18 cellular contexts compared by ENCODE assay signal in genomic region chr1:156595016-156595415, GRCh38. TPM values are rescaled to one million over a fixed set of nuclear protein-coding genes. Genes with fewer than 3 reads are reported as not detected.
DNase-seq lines count a peak whose midpoint lies in the region; ATAC-seq, FAIRE-seq and TF ChIP-seq lines count a peak whose summit lies in the region.
"Had no signal": no experiment of that assay in that cellular context is flagged by ENCODE, and none has a peak within 500 bp of the region (broad histone marks: within the 10 kb centered on the region; RNA-seq: fewer than 3 reads in every experiment).

No MANE protein-coding gene starts in this region.

- H2AFZ ChIP-seq in HepG2 (ENCODE audit: low read length), result no peak overlapping the region

- 0 out of 4 replicates have a peak, but pooled peaks of 1 of the 2 experiments have one; percentile 24 for TF ChIP-seq POLR2A in HepG2 (IDR thresholded peaks at IDR 0.05; ENCODE audit: insufficient read depth in 1 of 2, low read depth in 2 of 2, low read length in 2 of 2)
- TF ChIP-seq POLR2A in right lobe of liver (IDR thresholded peaks at IDR 0.05), result no peak

- no peak overlapping the region for H3K27ac ChIP-seq in HepG2 (ENCODE audit: extremely low read length, insufficient read depth, low read length)
- H3K27ac ChIP-seq in right lobe of liver, result no peak overlapping the region
- H3K27ac ChIP-seq in SK-N-MC, result peak overlapping the region; percentile 58; the same call in 1 of the 2 replicates
- no peak overlapping the region for H3K27ac ChIP-seq in WERI-Rb-1
- H3K27ac ChIP-seq: heart right ventricle, SJSA1 had no signal

- no peaks in the 10 kb centered on the region for H3K27me3 Mint-ChIP-seq in effector memory CD8-positive, alpha-beta T cell

- in situ Hi-C loops in HepG2 (cut with HindIII; ENCODE audit: extremely low pct_ligation_motif_present, low pct_unique_long_range_greater_than_20kb), result no loop called here

- H3K27me3 ChIP-seq in HepG2 (ENCODE audit: control insufficient read depth in 1 of 2, insufficient read depth in 2 of 2, low read length in 2 of 2), result no peaks in the 10 kb centered on the region
- H3K27me3 ChIP-seq in right lobe of liver, result no peaks in the 10 kb centered on the region
- H3K27me3 ChIP-seq in WERI-Rb-1 (ENCODE audit: insufficient read depth, low read depth, severe bottlenecking), result no peaks in the 10 kb centered on the region
- H3K27me3 ChIP-seq: heart right ventricle, SJSA1 had no signal

- H3K4me3 ChIP-seq in HepG2 (replicated peaks in 1 of 3; ENCODE audit: insufficient read depth in 1 of 3, low read depth in 2 of 3, low read length in 3 of 3) (no peak overlapping the region), right lobe of liver (no peak overlapping the region), SK-N-MC (no peak overlapping the region), WERI-Rb-1 (ENCODE audit: low read depth, low read length) (no peak overlapping the region)
- H3K4me3 ChIP-seq: heart right ventricle, SJSA1 had no signal

- BruUV-seq in HepG2 (replicated peaks; lab: Mats Ljungman, UMichigan), result TSS peak; percentile 55

- no peak for TF ChIP-seq RAD21 in HepG2 (CRISPR knock-in tag; IDR thresholded peaks at IDR 0.05)

- FAIRE-seq in HepG2 (lab: Jason Lieb, UNC), result no peak
- FAIRE-seq: bronchial epithelial cell had no signal

- TF ChIP-seq CTCF in HepG2 (CRISPR knock-in tag; IDR thresholded peaks at IDR 0.05) (no peak), right lobe of liver (IDR thresholded peaks at IDR 0.05) (no peak), WERI-Rb-1 (IDR thresholded peaks at IDR 0.05; ENCODE audit: low read depth, low read length) (no peak)

- no peaks in the 10 kb centered on the region for H3K9me3 ChIP-seq in HepG2 (ENCODE audit: low read length)
- H3K9me3 ChIP-seq in right lobe of liver, result no peaks in the 10 kb centered on the region
- no peaks in the 10 kb centered on the region for H3K9me3 ChIP-seq in SK-N-MC (ENCODE audit: low read depth, low read length)
- H3K9me3 ChIP-seq in WERI-Rb-1 (ENCODE audit: severe bottlenecking), result no peaks in the 10 kb centered on the region
- H3K9me3 ChIP-seq: heart right ventricle, SJSA1 had no signal

- POLR2A ChIA-PET in HepG2 (lab: Yijun Ruan, JAX), result no interaction called here

- H3K4me3 Mint-ChIP-seq in effector memory CD8-positive, alpha-beta T cell, result no peak overlapping the region

- H3K36me3 ChIP-seq in HepG2 (replicated peaks in 1 of 2; ENCODE audit: control insufficient read depth in 1 of 2, insufficient read depth in 2 of 2, low read length in 2 of 2), result peaks cover 7 to 46% of the 10 kb centered on the region in 2 experiments
- H3K36me3 ChIP-seq in right lobe of liver, result peaks cover 0 to 26% (median 0%) of the 10 kb centered on the region in 4 donors
- H3K36me3 ChIP-seq in SK-N-MC (ENCODE audit: insufficient read depth, low read length), result peaks cover 64% of the 10 kb centered on the region
- peaks cover 72% of the 10 kb centered on the region for H3K36me3 ChIP-seq in WERI-Rb-1

- peaks cover 3 to 16% of the 10 kb centered on the region in 2 donors for H3K4me1 Mint-ChIP-seq in effector memory CD8-positive, alpha-beta T cell (ENCODE audit: low read depth in 2 of 2)

- no peak for DNase-seq in HepG2 (ENCODE audit: low spot score)
- DNase-seq in right lobe of liver, result no peak
- no peak for DNase-seq in SK-N-MC (ENCODE audit: low read depth, low spot score)
- DNase-seq in effector memory CD8-positive, alpha-beta T cell, result no peak
- DNase-seq in SW 1271 (lab: John Stamatoyannopoulos, UW), result no peak
- DNase-seq in WERI-Rb-1, result no peak
- DNase-seq: GF-D8, GOT3, heart right ventricle, islet precursor cell, NCI-H2029, NCI-H510A treated with DMSO at 0.1 percent for 48 hours had no signal

- no peak for ATAC-seq in HepG2
- no peak for ATAC-seq in right lobe of liver
- ATAC-seq in effector memory CD8-positive, alpha-beta T cell (replicated peaks), result no peak
- no peak for ATAC-seq in GM21528 (IDR thresholded peaks at IDR 0.05; ENCODE audit: low FRiP score, unreplicated experiment)
- ATAC-seq in HG02840 (IDR thresholded peaks at IDR 0.05; ENCODE audit: low FRiP score, unreplicated experiment), result no peak
- ATAC-seq: heart right ventricle had no signal

- no peaks in the 10 kb centered on the region for H4K20me1 ChIP-seq in HepG2 (ENCODE audit: insufficient read depth, low read length)

- TF ChIP-seq EP300 in HepG2 (IDR thresholded peaks at IDR 0.05; ENCODE audit: low read depth in 2 of 2, low read length in 2 of 2), result no peak
- no peak for TF ChIP-seq EP300 in HepG2 (CRISPR knock-in tag; IDR thresholded peaks at IDR 0.05; ENCODE audit: borderline replicate concordance)

- CTCF ChIA-PET in HepG2 (lab: Yijun Ruan, JAX; ENCODE audit: low intra/inter-chr PET ratio, low total read pairs), result no interaction called here

- H3K79me2 ChIP-seq in HepG2 (ENCODE audit: insufficient read depth, low read length), result peaks cover 10% of the 10 kb centered on the region

- no peaks in the 10 kb centered on the region for H3K9me3 Mint-ChIP-seq in effector memory CD8-positive, alpha-beta T cell

- H3K9ac ChIP-seq in HepG2 (ENCODE audit: insufficient read depth, low read depth, low read length), result no peak overlapping the region
- H3K9ac ChIP-seq in SK-N-MC (ENCODE audit: insufficient read length), result no peak overlapping the region

- H3K27ac Mint-ChIP-seq in effector memory CD8-positive, alpha-beta T cell, result peak overlapping the region; percentile 1 to 32

- H3K36me3 Mint-ChIP-seq in effector memory CD8-positive, alpha-beta T cell (ENCODE audit: insufficient read depth), result peaks cover 14% of the 10 kb centered on the region

- H3K4me2 ChIP-seq in HepG2 (ENCODE audit: low read depth, low read length), result no peak overlapping the region

- peaks cover 27% of the 10 kb centered on the region for H3K4me1 ChIP-seq in HepG2 (ENCODE audit: insufficient read depth, low read length)
- H3K4me1 ChIP-seq in right lobe of liver, result peaks cover 0 to 7% (median 0%) of the 10 kb centered on the region in 4 donors

- 97% methylated on average over 2 of the region's 2 CpGs for WGBS in HepG2 (ENCODE audit: low lambda C conversion rate)
- 81% methylated on average over 2 of the region's 2 CpGs for WGBS in right lobe of liver (ENCODE audit: insufficient coverage, low coverage, low lambda C conversion rate, missing lambda C conversion rate)

- intact Hi-C loops in HepG2 (cut with micrococcal nuclease; ENCODE audit: unreplicated experiment) (no loop called here), right lobe of liver (cut with DNase I) (no loop called here)

RNA-seq across cellular contexts. Expression of gene NAXE, which starts 3.4 kb away (rescaled TPM):
- total RNA-seq in HepG2 (2016; rRNA removed; fragmentation: Illumina TruSeq; extraction: Trizol) (37.9 and 59.4 TPM in 2 replicates), right lobe of liver (10 to 100 TPM; 37.7 to 72.3 (median 49.4) TPM)
- 69.0 and 80.5 TPM in 2 replicates for total RNA-seq in HepG2 (2016; cell fraction: cytosol; rRNA removed; fragmentation: Illumina TruSeq; extraction: Trizol; ENCODE audit: low read depth)
- total RNA-seq in HepG2 (2016; cell fraction: insoluble cytoplasmic fraction; rRNA removed; fragmentation: Illumina TruSeq; extraction: Trizol), result 32.9 and 62.3 TPM in 2 replicates
- total RNA-seq in HepG2 (2016; cell fraction: membrane; rRNA removed; fragmentation: Illumina TruSeq; extraction: Trizol), result 57.8 and 70.5 TPM in 2 replicates
- total RNA-seq in HepG2 (2016; cell fraction: nucleus; rRNA removed; fragmentation: Illumina TruSeq; extraction: Trizol), result 36.6 and 46.8 TPM in 2 replicates
- 35.0 and 39.4 TPM in 2 replicates for polyA plus RNA-seq in HepG2 (2011; rRNA removed)
- polyA plus RNA-seq in HepG2 (2011; cell fraction: cytosol; rRNA removed), result 44.6 and 54.4 TPM in 2 replicates
- polyA plus RNA-seq in HepG2 (2011; cell fraction: nucleus; rRNA removed), result 28.8 and 37.7 TPM in 2 replicates
- 37.1 and 42.0 TPM in 2 replicates for polyA plus RNA-seq in HepG2 (2012)
- 109 and 132 TPM in 2 replicates for polyA plus RNA-seq in HepG2 (2016; cell fraction: cytosol; fragmentation: Illumina TruSeq; extraction: Trizol; ENCODE audit: low read depth)
- polyA plus RNA-seq in HepG2 (2016; cell fraction: insoluble cytoplasmic fraction; fragmentation: Illumina TruSeq; extraction: Trizol; ENCODE audit: low read depth), result 38.4 and 48.9 TPM in 2 replicates
- polyA plus RNA-seq in HepG2 (2016; cell fraction: membrane; fragmentation: Illumina TruSeq; extraction: Trizol; ENCODE audit: low read depth), result 78.1 and 86.6 TPM in 2 replicates
- polyA plus RNA-seq in HepG2 (2016; cell fraction: nucleus; fragmentation: Illumina TruSeq; extraction: Trizol; ENCODE audit: insufficient read depth, low read depth), result 64.6 and 71.1 TPM in 2 replicates
- 43.3 and 215 TPM in 2 replicates for polyA minus RNA-seq in HepG2 (2011; rRNA and poly(A)+ RNA removed; ENCODE audit: low replicate concordance)
- 15.2 and 16.5 TPM in 2 replicates for polyA minus RNA-seq in HepG2 (2011; cell fraction: cytosol; rRNA and poly(A)+ RNA removed)
- polyA minus RNA-seq in HepG2 (2011; cell fraction: nucleus; rRNA and poly(A)+ RNA removed), result 15.8 and 22.0 TPM in 2 replicates

RNA-seq across cellular contexts. Expression of gene GPATCH4, which starts 6.3 kb away (rescaled TPM):
- total RNA-seq in HepG2 (2016; rRNA removed; fragmentation: Illumina TruSeq; extraction: Trizol), result 37.9 and 43.4 TPM in 2 replicates
- 7.3 and 7.7 TPM in 2 replicates for total RNA-seq in HepG2 (2016; cell fraction: cytosol; rRNA removed; fragmentation: Illumina TruSeq; extraction: Trizol; ENCODE audit: low read depth)
- 37.1 and 46.1 TPM in 2 replicates for total RNA-seq in HepG2 (2016; cell fraction: insoluble cytoplasmic fraction; rRNA removed; fragmentation: Illumina TruSeq; extraction: Trizol)
- 22.7 and 24.7 TPM in 2 replicates for total RNA-seq in HepG2 (2016; cell fraction: membrane; rRNA removed; fragmentation: Illumina TruSeq; extraction: Trizol)
- total RNA-seq in HepG2 (2016; cell fraction: nucleus; rRNA removed; fragmentation: Illumina TruSeq; extraction: Trizol), result 36.6 and 38.1 TPM in 2 replicates
- polyA plus RNA-seq in HepG2 (2011; rRNA removed), result 19.2 and 20.0 TPM in 2 replicates
- polyA plus RNA-seq in HepG2 (2011; cell fraction: cytosol; rRNA removed), result 13.1 and 21.0 TPM in 2 replicates
- 13.5 and 17.3 TPM in 2 replicates for polyA plus RNA-seq in HepG2 (2011; cell fraction: nucleus; rRNA removed)
- 26.6 and 33.5 TPM in 2 replicates for polyA plus RNA-seq in HepG2 (2012)
- polyA plus RNA-seq in HepG2 (2016; cell fraction: cytosol; fragmentation: Illumina TruSeq; extraction: Trizol; ENCODE audit: low read depth), result 11.1 and 11.2 TPM in 2 replicates
- 79.1 and 79.7 TPM in 2 replicates for polyA plus RNA-seq in HepG2 (2016; cell fraction: insoluble cytoplasmic fraction; fragmentation: Illumina TruSeq; extraction: Trizol; ENCODE audit: low read depth)
- polyA plus RNA-seq in HepG2 (2016; cell fraction: membrane; fragmentation: Illumina TruSeq; extraction: Trizol; ENCODE audit: low read depth), result 22.9 and 25.6 TPM in 2 replicates
- polyA plus RNA-seq in HepG2 (2016; cell fraction: nucleus; fragmentation: Illumina TruSeq; extraction: Trizol; ENCODE audit: insufficient read depth, low read depth), result 59.3 and 65.1 TPM in 2 replicates
- polyA minus RNA-seq in HepG2 (2011; rRNA and poly(A)+ RNA removed; ENCODE audit: low replicate concordance), result 24.3 and 141 TPM in 2 replicates
- 9.7 and 9.9 TPM in 2 replicates for polyA minus RNA-seq in HepG2 (2011; cell fraction: cytosol; rRNA and poly(A)+ RNA removed)
- polyA minus RNA-seq in HepG2 (2011; cell fraction: nucleus; rRNA and poly(A)+ RNA removed), result 46.1 and 51.0 TPM in 2 replicates
- total RNA-seq in right lobe of liver, result 10 to 100 TPM in 4 of 6 experiments, 1 to 10 TPM in 2; 7.0 to 25.3 (median 12.4) TPM

RNA-seq across cellular contexts. Expression of gene TTC24, which starts 15.5 kb away (rescaled TPM):
- total RNA-seq in HepG2 (2016; rRNA removed; fragmentation: Illumina TruSeq; extraction: Trizol) (0.13 and 0.15 TPM in 2 replicates), right lobe of liver (under 1 TPM in 1 of 6 experiments, not detected in 5; 0.31 TPM)
- total RNA-seq in HepG2 (2016; cell fraction: cytosol; rRNA removed; fragmentation: Illumina TruSeq; extraction: Trizol; ENCODE audit: low read depth), result not detected in 2 replicates
- 0.22 and 0.37 TPM in 2 replicates for total RNA-seq in HepG2 (2016; cell fraction: insoluble cytoplasmic fraction; rRNA removed; fragmentation: Illumina TruSeq; extraction: Trizol)
- not detected in 2 replicates for total RNA-seq in HepG2 (2016; cell fraction: membrane; rRNA removed; fragmentation: Illumina TruSeq; extraction: Trizol)
- total RNA-seq in HepG2 (2016; cell fraction: nucleus; rRNA removed; fragmentation: Illumina TruSeq; extraction: Trizol), result not detected in 2 replicates
- 0.18 and 0.30 TPM in 2 replicates for polyA plus RNA-seq in HepG2 (2011; rRNA removed)
- polyA plus RNA-seq in HepG2 (2011; cell fraction: cytosol; rRNA removed), result 0.05 and 0.11 TPM in 2 replicates
- polyA plus RNA-seq in HepG2 (2011; cell fraction: nucleus; rRNA removed), result 0.61 and 1.4 TPM in 2 replicates
- 0.17 TPM in 1 of 2 replicates, not detected in the other for polyA plus RNA-seq in HepG2 (2012)
- not detected in 2 replicates for polyA plus RNA-seq in HepG2 (2016; cell fraction: cytosol; fragmentation: Illumina TruSeq; extraction: Trizol; ENCODE audit: low read depth)
- not detected in 2 replicates for polyA plus RNA-seq in HepG2 (2016; cell fraction: insoluble cytoplasmic fraction; fragmentation: Illumina TruSeq; extraction: Trizol; ENCODE audit: low read depth)
- not detected in 2 replicates for polyA plus RNA-seq in HepG2 (2016; cell fraction: membrane; fragmentation: Illumina TruSeq; extraction: Trizol; ENCODE audit: low read depth)
- polyA plus RNA-seq in HepG2 (2016; cell fraction: nucleus; fragmentation: Illumina TruSeq; extraction: Trizol; ENCODE audit: insufficient read depth, low read depth), result 0.60 TPM in 1 of 2 replicates, not detected in the other
- polyA minus RNA-seq in HepG2 (2011; rRNA and poly(A)+ RNA removed; ENCODE audit: low replicate concordance), result 0.32 TPM in 1 of 2 replicates, not detected in the other
- not detected in 2 replicates for polyA minus RNA-seq in HepG2 (2011; cell fraction: cytosol; rRNA and poly(A)+ RNA removed)
- 0.99 TPM in 1 of 2 replicates, not detected in the other for polyA minus RNA-seq in HepG2 (2011; cell fraction: nucleus; rRNA and poly(A)+ RNA removed)
- total RNA-seq: bronchial epithelial cell, fibroblast of lung, SJSA1, subcutaneous adipose tissue had no signal
- polyA plus RNA-seq: fibroblast of lung had no signal

RNA-seq across cellular contexts. Expression of gene IQGAP3, which starts 22.7 kb away (rescaled TPM):
- total RNA-seq in HepG2 (2016; rRNA removed; fragmentation: Illumina TruSeq; extraction: Trizol) (6.7 and 14.1 TPM in 2 replicates), right lobe of liver (1 to 10 TPM in 3 of 6 experiments, under 1 TPM in 3; 0.07 to 2.6 (median 0.95) TPM)
- 0.97 and 2.0 TPM in 2 replicates for total RNA-seq in HepG2 (2016; cell fraction: cytosol; rRNA removed; fragmentation: Illumina TruSeq; extraction: Trizol; ENCODE audit: low read depth)
- total RNA-seq in HepG2 (2016; cell fraction: insoluble cytoplasmic fraction; rRNA removed; fragmentation: Illumina TruSeq; extraction: Trizol), result 6.2 and 14.6 TPM in 2 replicates
- total RNA-seq in HepG2 (2016; cell fraction: membrane; rRNA removed; fragmentation: Illumina TruSeq; extraction: Trizol), result 2.2 and 2.4 TPM in 2 replicates
- 18.5 and 22.6 TPM in 2 replicates for total RNA-seq in HepG2 (2016; cell fraction: nucleus; rRNA removed; fragmentation: Illumina TruSeq; extraction: Trizol)
- polyA plus RNA-seq in HepG2 (2011; rRNA removed), result 12.8 and 13.5 TPM in 2 replicates
- 2.4 and 3.7 TPM in 2 replicates for polyA plus RNA-seq in HepG2 (2011; cell fraction: cytosol; rRNA removed)
- 79.6 and 121 TPM in 2 replicates for polyA plus RNA-seq in HepG2 (2011; cell fraction: nucleus; rRNA removed)
- polyA plus RNA-seq in HepG2 (2012), result 4.8 and 7.5 TPM in 2 replicates
- 0.44 TPM in 2 replicates for polyA plus RNA-seq in HepG2 (2016; cell fraction: cytosol; fragmentation: Illumina TruSeq; extraction: Trizol; ENCODE audit: low read depth)
- polyA plus RNA-seq in HepG2 (2016; cell fraction: insoluble cytoplasmic fraction; fragmentation: Illumina TruSeq; extraction: Trizol; ENCODE audit: low read depth), result 3.2 and 3.8 TPM in 2 replicates
- polyA plus RNA-seq in HepG2 (2016; cell fraction: membrane; fragmentation: Illumina TruSeq; extraction: Trizol; ENCODE audit: low read depth), result 0.92 and 1.1 TPM in 2 replicates
- 42.8 and 43.6 TPM in 2 replicates for polyA plus RNA-seq in HepG2 (2016; cell fraction: nucleus; fragmentation: Illumina TruSeq; extraction: Trizol; ENCODE audit: insufficient read depth, low read depth)
- polyA minus RNA-seq in HepG2 (2011; rRNA and poly(A)+ RNA removed; ENCODE audit: low replicate concordance), result 22.3 and 62.6 TPM in 2 replicates
- polyA minus RNA-seq in HepG2 (2011; cell fraction: cytosol; rRNA and poly(A)+ RNA removed), result 4.0 and 5.7 TPM in 2 replicates
- 16.8 and 18.3 TPM in 2 replicates for polyA minus RNA-seq in HepG2 (2011; cell fraction: nucleus; rRNA and poly(A)+ RNA removed)

RNA-seq across cellular contexts. Expression of gene HAPLN2, which starts 24.2 kb away (rescaled TPM):
- total RNA-seq in HepG2 (2016; rRNA removed; fragmentation: Illumina TruSeq; extraction: Trizol), result not detected in 2 replicates
- not detected in 2 replicates for total RNA-seq in HepG2 (2016; cell fraction: cytosol; rRNA removed; fragmentation: Illumina TruSeq; extraction: Trizol; ENCODE audit: low read depth)
- not detected in 2 replicates for total RNA-seq in HepG2 (2016; cell fraction: insoluble cytoplasmic fraction; rRNA removed; fragmentation: Illumina TruSeq; extraction: Trizol)
- not detected in 2 replicates for total RNA-seq in HepG2 (2016; cell fraction: membrane; rRNA removed; fragmentation: Illumina TruSeq; extraction: Trizol)
- not detected in 2 replicates for total RNA-seq in HepG2 (2016; cell fraction: nucleus; rRNA removed; fragmentation: Illumina TruSeq; extraction: Trizol)
- 0.09 TPM in 1 of 2 replicates, not detected in the other for polyA plus RNA-seq in HepG2 (2011; rRNA removed)
- polyA plus RNA-seq in HepG2 (2011; cell fraction: cytosol; rRNA removed), result not detected in 2 replicates
- 0.40 and 0.62 TPM in 2 replicates for polyA plus RNA-seq in HepG2 (2011; cell fraction: nucleus; rRNA removed)
- 0.19 TPM in 1 of 2 replicates, not detected in the other for polyA plus RNA-seq in HepG2 (2012)
- polyA plus RNA-seq in HepG2 (2016; cell fraction: cytosol; fragmentation: Illumina TruSeq; extraction: Trizol; ENCODE audit: low read depth), result not detected in 2 replicates
- polyA plus RNA-seq in HepG2 (2016; cell fraction: insoluble cytoplasmic fraction; fragmentation: Illumina TruSeq; extraction: Trizol; ENCODE audit: low read depth), result not detected in 2 replicates
- polyA plus RNA-seq in HepG2 (2016; cell fraction: membrane; fragmentation: Illumina TruSeq; extraction: Trizol; ENCODE audit: low read depth), result not detected in 2 replicates
- polyA plus RNA-seq in HepG2 (2016; cell fraction: nucleus; fragmentation: Illumina TruSeq; extraction: Trizol; ENCODE audit: insufficient read depth, low read depth), result not detected in 2 replicates
- polyA minus RNA-seq in HepG2 (2011; rRNA and poly(A)+ RNA removed; ENCODE audit: low replicate concordance), result not detected in 2 replicates
- polyA minus RNA-seq in HepG2 (2011; cell fraction: cytosol; rRNA and poly(A)+ RNA removed), result not detected in 2 replicates
- not detected in 2 replicates for polyA minus RNA-seq in HepG2 (2011; cell fraction: nucleus; rRNA and poly(A)+ RNA removed)
- not detected for total RNA-seq in right lobe of liver
- total RNA-seq: fibroblast of lung, SJSA1 had no signal
- polyA plus RNA-seq: fibroblast of lung had no signal
